ENCODE assay signal across 9 cellular contexts in genomic region chr18:54357082-54357659, GRCh38. TPM values are rescaled to one million over a fixed set of nuclear protein-coding genes. Genes with fewer than 3 reads are reported as not detected.
DNase-seq lines count a peak whose midpoint lies in the region; ATAC-seq and TF ChIP-seq lines count a peak whose summit lies in the region.
"Had no signal": no experiment of that assay in that cellular context is flagged by ENCODE, and none has a peak within 500 bp of the region (broad histone marks: within the 10 kb centered on the region; RNA-seq: fewer than 3 reads in every experiment).

No MANE protein-coding gene starts in this region.

- H2AFZ ChIP-seq in H9 (ENCODE audit: low read length) (peak overlapping the region; percentile 56), mesenchymal stem cell (ENCODE audit: low read depth, low read length) (peak overlapping the region; percentile 92)

- no peaks in the 10 kb centered on the region; the same call in 1 of the 2 replicates for H3K27me3 Mint-ChIP-seq in H9 (ENCODE audit: low read depth)
- peaks cover 5% of the 10 kb centered on the region for H3K27me3 Mint-ChIP-seq in central memory CD8-positive, alpha-beta T cell

- H3K4me2 ChIP-seq in H9 (ENCODE audit: insufficient read depth, insufficient read length, low read length) (peak overlapping the region; percentile 98), mesenchymal stem cell (ENCODE audit: low read length, poor library complexity, severe bottlenecking) (peak overlapping the region; percentile 88)

- H2BK15ac ChIP-seq in H9 (ENCODE audit: low read depth, low read length): no peak overlapping the region
- no peak overlapping the region for H2BK15ac ChIP-seq in mesenchymal stem cell (ENCODE audit: low read depth, poor library complexity, severe bottlenecking)

- peak; percentile 48 for ATAC-seq in GM18505 (IDR thresholded peaks at IDR 0.05; ENCODE audit: unreplicated experiment)
- peak; percentile 12 for ATAC-seq in central memory CD8-positive, alpha-beta T cell (replicated peaks; ENCODE audit: extremely low read depth, poor library complexity, severe bottlenecking)

- peaks cover 2% of the 10 kb centered on the region in 2 experiments; a peak in 3 of 5 replicates for H3K9me3 Mint-ChIP-seq in H9
- no peaks in the 10 kb centered on the region for H3K9me3 Mint-ChIP-seq in central memory CD8-positive, alpha-beta T cell

- H3K36me3 ChIP-seq in mesenchymal stem cell (ENCODE audit: control insufficient read depth in 1 of 2, insufficient read depth in 2 of 2, low read depth in 1 of 2, low read length in 2 of 2) (no peaks in the 10 kb centered on the region), urinary bladder (ENCODE audit: insufficient read depth) (no peaks in the 10 kb centered on the region)

- no peak overlapping the region for H2BK120ac ChIP-seq in H9 (ENCODE audit: low read depth, low read length, poor library complexity, severe bottlenecking)
- peak overlapping the region; percentile 91 for H2BK120ac ChIP-seq in mesenchymal stem cell (ENCODE audit: low read depth, low read length)

- H3K9me3 ChIP-seq in H9 (ENCODE audit: control insufficient read depth, low read depth, low read length) (no peaks in the 10 kb centered on the region), mesenchymal stem cell (ENCODE audit: control insufficient read depth, low read length) (no peaks in the 10 kb centered on the region)

- in situ Hi-C loops in G401 (cut with HindIII; ENCODE audit: low sequenced_read_pairs): no loop called here

- no peaks in the 10 kb centered on the region for H3K79me1 ChIP-seq in H9 (ENCODE audit: insufficient read depth, low read depth, low read length, poor library complexity, severe bottlenecking)
- H3K79me1 ChIP-seq in mesenchymal stem cell (replicated peaks; ENCODE audit: low read length, poor library complexity, severe bottlenecking): peaks cover 8% of the 10 kb centered on the region

- H3K4me3 Mint-ChIP-seq in H9: peak overlapping the region; percentile 99 to 100
- peak overlapping the region; percentile 99 for H3K4me3 Mint-ChIP-seq in central memory CD8-positive, alpha-beta T cell

- no peak for TF ChIP-seq POLR2A in GM18505 (IDR thresholded peaks at IDR 0.05; ENCODE audit: borderline replicate concordance, extremely low read depth, insufficient read depth, insufficient read length)

- peaks cover 11 to 18% (median 18%) of the 10 kb centered on the region in 3 experiments; a peak in 6 of 7 replicates for H3K36me3 Mint-ChIP-seq in H9 (ENCODE audit: insufficient read depth in 1 of 3, low read depth in 3 of 3)
- peaks cover 17% of the 10 kb centered on the region for H3K36me3 Mint-ChIP-seq in central memory CD8-positive, alpha-beta T cell (ENCODE audit: insufficient read depth)

- no peak overlapping the region for H2BK12ac ChIP-seq in H9 (ENCODE audit: insufficient read length, low read depth, low read length)
- H2BK12ac ChIP-seq in mesenchymal stem cell (ENCODE audit: low read length in 2 of 2): peak overlapping the region in 1 of 2 experiments; percentile 7

- H3K18ac ChIP-seq in H9 (ENCODE audit: insufficient read length, low read depth, low read length) (peak overlapping the region; percentile 44), mesenchymal stem cell (ENCODE audit: low read depth in 1 of 2, low read length in 2 of 2) (peak overlapping the region; percentile 46 to 52)

- H3K27ac ChIP-seq in H9 (ENCODE audit: insufficient read length, low read depth, low read length) (no peak overlapping the region), mesenchymal stem cell (ENCODE audit: low read length, poor library complexity, severe bottlenecking) (peak overlapping the region; percentile 36), urinary bladder (ENCODE audit: low read depth) (no peak overlapping the region)

- peaks cover 3% of the 10 kb centered on the region; the same call in 1 of the 2 replicates for H3K4me1 ChIP-seq in H9 (ENCODE audit: insufficient read depth, low read length)
- H3K4me1 ChIP-seq in mesenchymal stem cell (ENCODE audit: control insufficient read depth, insufficient read depth, low read depth, low read length): no peaks in the 10 kb centered on the region
- H3K4me1 ChIP-seq in urinary bladder (ENCODE audit: insufficient read depth): no peaks in the 10 kb centered on the region

- no peak overlapping the region for H2BK20ac ChIP-seq in H9 (ENCODE audit: low read depth, low read length, poor library complexity, severe bottlenecking)

- H4K5ac ChIP-seq in H9 (ENCODE audit: insufficient read length, low read depth, low read length): no peak overlapping the region

- no CpG with 5 or more reads among the region's 15 CpGs for WGBS in H9 (ENCODE audit: extremely low coverage, insufficient read length, low lambda C conversion rate)
- WGBS in mesenchymal stem cell: 15% methylated on average over 4 of the region's 15 CpGs
- 2% methylated on average over 15 of the region's 15 CpGs for WGBS in urinary bladder

- H3K4me1 Mint-ChIP-seq in H9: peaks cover 23 to 28% of the 10 kb centered on the region in 2 experiments
- H3K4me1 Mint-ChIP-seq in central memory CD8-positive, alpha-beta T cell: peaks cover 22% of the 10 kb centered on the region

- no peak overlapping the region for H2AK5ac ChIP-seq in H9 (ENCODE audit: insufficient read length, low read length)
- H2AK5ac ChIP-seq in mesenchymal stem cell (ENCODE audit: low read length, severe bottlenecking): no peak overlapping the region

- no peak for TF ChIP-seq CTCF in H9 (conservative IDR thresholded peaks at IDR 0.05)

- peaks cover 11% of the 10 kb centered on the region for H3K23me2 ChIP-seq in H9 (ENCODE audit: insufficient read length, low read depth, low read length, poor library complexity, severe bottlenecking)

- H3K4ac ChIP-seq in H9 (ENCODE audit: low read depth, low read length) (no peak overlapping the region), mesenchymal stem cell (ENCODE audit: low read depth in 1 of 2, low read length in 2 of 2) (peak overlapping the region; percentile 36 to 69)

- no peaks in the 10 kb centered on the region for H3K27me3 ChIP-seq in H9 (ENCODE audit: insufficient read depth, low read length)
- H3K27me3 ChIP-seq in mesenchymal stem cell (ENCODE audit: control insufficient read depth in 1 of 2, insufficient read depth in 1 of 2, low read length in 2 of 2): no peaks in the 10 kb centered on the region

- no peak overlapping the region for H4K8ac ChIP-seq in H9 (replicated peaks; ENCODE audit: insufficient read length, low read depth, low read length)
- peak overlapping the region; percentile 91 for H4K8ac ChIP-seq in mesenchymal stem cell (ENCODE audit: low read length)

- H3K27ac Mint-ChIP-seq in H9: peak overlapping the region; percentile 70 to 99 (median 88)
- peak overlapping the region; percentile 98 for H3K27ac Mint-ChIP-seq in central memory CD8-positive, alpha-beta T cell (ENCODE audit: low read depth)

- DNase-seq in H9: no peak
- peak; percentile 83 for DNase-seq in NCI-H2227 (lab: John Stamatoyannopoulos, UW; ENCODE audit: unreplicated experiment)
- DNase-seq in central memory CD8-positive, alpha-beta T cell (ENCODE audit: low spot score in 2 of 2): peak in 1 of 2 donors; percentile 13
- DNase-seq in mesenchymal stem cell: no peak
- no peak for DNase-seq in amniotic stem cell (lab: John Stamatoyannopoulos, UW)
- DNase-seq in G401 (ENCODE audit: low spot score): no peak

- peak overlapping the region; percentile 68 for H3K9ac ChIP-seq in H9 (ENCODE audit: extremely low read depth, insufficient read length, low read length)
- H3K9ac ChIP-seq in mesenchymal stem cell (ENCODE audit: low read length): peak overlapping the region; percentile 91

- peak overlapping the region; percentile 80 to 95 for H3K4me3 ChIP-seq in mesenchymal stem cell (ENCODE audit: insufficient read depth in 1 of 2, low read depth in 1 of 2, low read length in 2 of 2)
- H3K4me3 ChIP-seq in urinary bladder (ENCODE audit: low read depth, low read length): peak overlapping the region; percentile 71

- H3K79me2 ChIP-seq in H9 (ENCODE audit: insufficient read depth, low read length): peaks cover 2% of the 10 kb centered on the region; the same call in 1 of the 2 replicates

- H4K20me1 ChIP-seq in H9 (ENCODE audit: control insufficient read depth, insufficient read depth, insufficient read length): no peaks in the 10 kb centered on the region

- H3K14ac ChIP-seq in H9 (ENCODE audit: insufficient read depth, low read length) (peak overlapping the region; percentile 56; the same call in 1 of the 2 replicates), mesenchymal stem cell (ENCODE audit: low read length in 2 of 2) (peak overlapping the region in 1 of 2 experiments; percentile 46)

- H3K56ac ChIP-seq in H9 (ENCODE audit: insufficient read length, low read depth, low read length): no peak overlapping the region

- no peak overlapping the region for H2BK5ac ChIP-seq in H9 (ENCODE audit: insufficient read length, low read length)
- H2BK5ac ChIP-seq in mesenchymal stem cell (ENCODE audit: low read depth, low read length, poor library complexity, severe bottlenecking): peak overlapping the region; percentile 22

- H3T11ph ChIP-seq in H9 (ENCODE audit: low read length): no peak overlapping the region

- H4K91ac ChIP-seq in H9 (ENCODE audit: insufficient read length, low read depth, low read length) (no peak overlapping the region), mesenchymal stem cell (ENCODE audit: low read length) (peak overlapping the region; percentile 95)

- H3K23ac ChIP-seq in H9 (ENCODE audit: insufficient read length, low read depth, low read length) (no peak overlapping the region), mesenchymal stem cell (ENCODE audit: low read length in 2 of 2) (no peak overlapping the region)

RNA-seq across cellular contexts. Expression of gene STARD6, which starts 0.5 kb away (rescaled TPM):
- not detected in 2 replicates for total RNA-seq in H9 (2021)
- 0.10 TPM for polyA plus RNA-seq in mesenchymal stem cell (2013, experiment 1 of 2)
- 0.21 TPM for polyA plus RNA-seq in mesenchymal stem cell (2013, experiment 2 of 2)
- 0.53 TPM for total RNA-seq in urinary bladder
- polyA plus RNA-seq in urinary bladder: not detected
- total RNA-seq in G401 (2014; rRNA removed; shearing (Covaris generic)): not detected in 2 replicates
- total RNA-seq: subcutaneous adipose tissue had no signal

RNA-seq across cellular contexts. Expression of gene C18orf54, which starts 0.5 kb away (rescaled TPM):
- total RNA-seq in H9 (2021) (21.6 and 23.2 TPM in 2 replicates), urinary bladder (17.3 TPM)
- polyA plus RNA-seq in mesenchymal stem cell (2013, experiment 1 of 2): 3.9 TPM
- 4.1 TPM for polyA plus RNA-seq in mesenchymal stem cell (2013, experiment 2 of 2)
- polyA plus RNA-seq in urinary bladder: 1.4 TPM
- total RNA-seq in G401 (2014; rRNA removed; shearing (Covaris generic)): 7.9 and 9.9 TPM in 2 replicates
